Comparison of ENCODE assay signal across 8 cellular contexts in the genomic region with DNA sequence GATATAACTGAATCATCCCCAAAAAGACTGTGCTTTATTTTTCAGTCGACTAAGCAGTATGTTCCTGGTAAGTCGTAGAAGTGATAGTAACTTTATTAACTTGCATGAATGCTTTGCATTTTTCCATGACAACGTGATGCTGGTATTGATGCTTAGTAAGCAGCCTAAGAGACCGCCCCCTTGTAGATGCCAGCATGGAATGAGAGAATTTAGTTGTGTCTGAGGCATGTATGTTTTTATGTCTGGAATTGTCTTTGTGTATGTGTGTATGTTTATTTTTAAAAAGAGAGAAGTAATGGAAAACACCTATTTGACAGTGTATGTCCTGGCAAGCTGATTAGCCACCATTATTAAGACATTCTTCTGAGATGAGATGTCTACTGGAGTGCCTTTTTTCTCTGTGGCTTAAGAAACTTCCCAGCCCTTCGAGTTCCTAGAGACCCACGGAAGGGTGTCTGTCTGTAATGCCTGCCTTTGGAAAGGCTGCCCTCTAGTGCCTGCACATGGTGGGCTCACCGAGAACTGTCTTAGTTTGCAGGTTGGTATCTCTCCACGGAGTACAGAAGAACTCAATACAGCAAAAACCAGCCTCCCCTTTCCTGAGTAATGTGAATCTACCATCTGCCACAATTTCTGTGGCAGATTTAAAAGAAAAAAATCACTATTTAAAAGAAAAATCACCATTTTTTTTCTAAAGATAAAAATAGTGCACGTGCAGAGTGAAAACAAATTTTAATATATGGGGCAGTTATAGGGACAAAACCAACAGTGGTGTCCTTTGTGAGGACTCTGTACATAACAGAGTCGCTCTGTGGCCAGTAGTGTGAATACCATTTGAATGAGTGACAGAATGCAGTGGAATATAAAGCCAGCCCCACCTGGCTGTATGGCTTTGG.
DNase-seq lines count a peak whose midpoint lies in the region; ATAC-seq and TF ChIP-seq lines count a peak whose summit lies in the region.

No MANE protein-coding gene starts in this region.

- 32 to 33% methylated on average over 10 of the region's 10 CpGs for WGBS in thyroid gland, 2 donors

- peak; percentile 83 for DNase-seq in ELR (ENCODE audit: low read depth)
- DNase-seq in Kasumi-1 (lab: John Stamatoyannopoulos, UW) = peak; percentile 96 to 98
- peak; percentile 49 to 86 (median 69) for DNase-seq in Peyer's patch
- DNase-seq in activated T-helper 1 cell treated with Interleukin-2 at 50 U/mL for 16 hours (ENCODE audit: low read depth) = peak; percentile 28
- DNase-seq in fibroblast of the aortic adventitia (ENCODE audit: low read depth) = peak; percentile 91
- DNase-seq in occipital lobe (lab: John Stamatoyannopoulos, UW) = peak; percentile 58
- DNase-seq in thyroid gland = peak; percentile 63 to 80

- H3K9me3 ChIP-seq in Peyer's patch (no peaks in the 10 kb centered on the region), thyroid gland (no peaks in the 10 kb centered on the region)

- intact Hi-C loops in thyroid gland (cut with DNase I) = no loop called here

- peak overlapping the region in 1 of 4 donors; percentile 3 for H3K27ac ChIP-seq in Peyer's patch
- H3K27ac ChIP-seq in thyroid gland = no peak overlapping the region

- H3K4me3 ChIP-seq in Peyer's patch = no peak overlapping the region
- no peak overlapping the region for H3K4me3 ChIP-seq in fibroblast of the aortic adventitia (ENCODE audit: low read depth, low read length)
- no peak overlapping the region for H3K4me3 ChIP-seq in thyroid gland (replicated peaks in 1 of 3)

- ATAC-seq in GM21825 (IDR thresholded peaks at IDR 0.05; ENCODE audit: unreplicated experiment) = peak; percentile 93

- no peaks in the 10 kb centered on the region for H3K27me3 ChIP-seq in Peyer's patch
- H3K27me3 ChIP-seq in thyroid gland = no peaks in the 10 kb centered on the region

- peaks cover 0 to 24% (median 0%) of the 10 kb centered on the region in 4 donors for H3K4me1 ChIP-seq in Peyer's patch
- no peaks in the 10 kb centered on the region for H3K4me1 ChIP-seq in thyroid gland

- TF ChIP-seq POLR2A in Peyer's patch (IDR thresholded peaks at IDR 0.05) = no peak
- TF ChIP-seq POLR2A in thyroid gland (IDR thresholded peaks at IDR 0.05) = no peak

- H3K36me3 ChIP-seq in Peyer's patch = peaks cover 0 to 6% (median 0%) of the 10 kb centered on the region in 3 donors
- no peaks in the 10 kb centered on the region for H3K36me3 ChIP-seq in thyroid gland

- TF ChIP-seq CTCF in Peyer's patch (IDR thresholded peaks at IDR 0.05) = peak; percentile 39 to 95 (median 84)
- TF ChIP-seq CTCF in fibroblast of the aortic adventitia (IDR thresholded peaks at IDR 0.05; ENCODE audit: insufficient read depth, low read length) = peak; percentile 98
- peak; percentile 28 to 86 (median 50) for TF ChIP-seq CTCF in thyroid gland (IDR thresholded peaks at IDR 0.05)

Comparison
In these comparisons a context has a peak if more than half of its experiments do, and no peak if none do; other contexts are left out.
1. DNase-seq: peak in every context shown above with its lines; median percentile 97 in Kasumi-1; 91 in fibroblast of the aortic adventitia; 83 in ELR; 72 in thyroid gland; 69 in Peyer's patch; 58 in occipital lobe; 28 in activated T-helper 1 cell treated with Interleukin-2 at 50 U/mL for 16 hours.